In genomic region chr19:48513289-48514122, GRCh38 we compare ENCODE assay signal across 8 cellular contexts. TPM values are rescaled to one million over a fixed set of nuclear protein-coding genes. Genes with fewer than 3 reads are reported as not detected.
DNase-seq lines count a peak whose midpoint lies in the region; ATAC-seq and TF ChIP-seq lines count a peak whose summit lies in the region.

No MANE protein-coding gene starts in this region.

- H3K4me3 ChIP-seq in HCT116 (replicated peaks in 1 of 2; ENCODE audit: low read depth in 1 of 2, low read length in 2 of 2) (peak overlapping the region; percentile 62 to 75), liver (ENCODE audit: low read depth in 1 of 3, low read length in 3 of 3) (peak overlapping the region in 2 of 3 donors; percentile 51 to 58)

- ATAC-seq in HCT116 (peak; percentile 91), GM18517 (IDR thresholded peaks at IDR 0.05; ENCODE audit: unreplicated experiment) (no peak)
- peak; percentile 81 for ATAC-seq in activated CD4-positive, alpha-beta T cell treated with anti-CD3 and anti-CD28 coated beads for 36 hours

- no peaks in the 10 kb centered on the region for H3K9me2 ChIP-seq in HCT116 (ENCODE audit: insufficient read depth)

- TF ChIP-seq RAD21 in HCT116 (IDR thresholded peaks at IDR 0.05; ENCODE audit: low read depth) (no peak), liver (IDR thresholded peaks at IDR 0.05) (no peak)

- peaks cover 2 to 32% of the 10 kb centered on the region in 2 experiments; a peak in 2 of 4 replicates for H3K4me1 ChIP-seq in HCT116 (ENCODE audit: control insufficient read depth in 1 of 2, insufficient read depth in 2 of 2, low read length in 2 of 2)
- peaks cover 0 to 9% (median 1%) of the 10 kb centered on the region in 4 donors for H3K4me1 ChIP-seq in liver (ENCODE audit: control insufficient read depth in 4 of 4, insufficient read depth in 4 of 4, low read length in 3 of 4)

- H3K4me3 Mint-ChIP-seq in activated CD4-positive, alpha-beta T cell treated with anti-CD3 and anti-CD28 coated beads for 36 hours, result no peak overlapping the region

- H3K9me3 Mint-ChIP-seq in activated CD4-positive, alpha-beta T cell treated with anti-CD3 and anti-CD28 coated beads for 36 hours (ENCODE audit: low read depth), result no peaks in the 10 kb centered on the region

- CTCF ChIA-PET in HCT116 (lab: Charles Lee), result interaction anchor here (1.1 kb wide), 1 partner anchor 71 kb away, joined by 6 read pairs; no protein-coding TSS in a partner anchor
- CTCF ChIA-PET in activated CD4-positive, alpha-beta T cell treated with anti-CD3 and anti-CD28 coated beads for 36 hours (lab: Charles Lee), result interaction anchor here (1.0 to 1.3 kb wide), 3 partner anchors 24 to 140 kb away, joined by 3 to 4 read pairs (median 4); no protein-coding TSS in a partner anchor

- no peaks in the 10 kb centered on the region for H3K9me3 ChIP-seq in HCT116 (ENCODE audit: control insufficient read depth in 1 of 2, insufficient read depth in 1 of 2, low read depth in 1 of 2, low read length in 2 of 2)
- no peaks in the 10 kb centered on the region for H3K9me3 ChIP-seq in liver (ENCODE audit: control insufficient read depth in 4 of 4, low read length in 3 of 4)

- intact Hi-C loops in HCT116 (cut with micrococcal nuclease), result no loop called here
- intact Hi-C loops in activated CD4-positive, alpha-beta T cell treated with anti-CD3 and anti-CD28 coated beads for 36 hours (cut with DNase I, micrococcal nuclease), result loop anchor here (1.0 to 10.0 kb wide), 6 partner anchors 68 to 341 kb away; partner anchors contain the start of genes GRWD1 (in 1 of the 2), HSD17B14 (in 1 of the 2), IZUMO1 (in 1 of the 2) and LIG1 (in 1 of the 2)

- H3K27ac ChIP-seq in HCT116 (ENCODE audit: low read depth, low read length) (peak overlapping the region; percentile 30; the same call in 1 of the 2 replicates), liver (ENCODE audit: low read depth in 1 of 2, low read length in 2 of 2) (no peak overlapping the region)

- TF ChIP-seq POLR2A in HCT116 (IDR thresholded peaks at IDR 0.05; ENCODE audit: borderline replicate concordance, extremely low read depth, insufficient read depth, insufficient read length), result no peak

- peak overlapping the region; percentile 65 for H2AFZ ChIP-seq in HCT116 (ENCODE audit: low read depth, low read length, poor library complexity, severe bottlenecking)

- H3K27me3 Mint-ChIP-seq in activated CD4-positive, alpha-beta T cell treated with anti-CD3 and anti-CD28 coated beads for 36 hours, result no peaks in the 10 kb centered on the region

- H3K79me2 ChIP-seq in HCT116 (ENCODE audit: insufficient read depth, low read length), result no peaks in the 10 kb centered on the region

- H3K36me3 Mint-ChIP-seq in activated CD4-positive, alpha-beta T cell treated with anti-CD3 and anti-CD28 coated beads for 36 hours (ENCODE audit: low read depth), result no peaks in the 10 kb centered on the region

- 3% methylated on average over 54 of the region's 54 CpGs for WGBS in liver

- TF ChIP-seq CTCF in HCT116 (IDR thresholded peaks at IDR 0.05 in 2 of 3, conservative IDR thresholded peaks at IDR 0.05 in 1 of 3; ENCODE audit: borderline replicate concordance in 1 of 3, insufficient read depth in 1 of 3, low read depth in 2 of 3, low read length in 2 of 3), result no peak
- TF ChIP-seq CTCF in liver (IDR thresholded peaks at IDR 0.05; ENCODE audit: low read depth, low read length, missing input control), result no peak

- no peaks in the 10 kb centered on the region for H4K20me1 ChIP-seq in HCT116 (ENCODE audit: insufficient read depth)

- H3K4me1 Mint-ChIP-seq in activated CD4-positive, alpha-beta T cell treated with anti-CD3 and anti-CD28 coated beads for 36 hours, result peaks cover 8% of the 10 kb centered on the region

- H3K4me2 ChIP-seq in HCT116 (ENCODE audit: low read length), result peak overlapping the region; percentile 100

- POLR2A ChIA-PET in HCT116 (lab: Charles Lee), result interaction anchor here (0.8 to 1.5 kb wide), 6 partner anchors 11 to 95 kb away, joined by 3 to 7 read pairs (median 5); no protein-coding TSS in a partner anchor
- POLR2A ChIA-PET in activated CD4-positive, alpha-beta T cell treated with anti-CD3 and anti-CD28 coated beads for 36 hours (lab: Charles Lee), result no interaction called here

- peak overlapping the region; percentile 30 for H3K27ac Mint-ChIP-seq in activated CD4-positive, alpha-beta T cell treated with anti-CD3 and anti-CD28 coated beads for 36 hours

- H3K27me3 ChIP-seq in HCT116 (ENCODE audit: insufficient read depth, low read length) (no peaks in the 10 kb centered on the region), liver (ENCODE audit: control insufficient read depth in 4 of 4, insufficient read depth in 4 of 4, low read length in 3 of 4) (peaks cover 0 to 8% (median 2%) of the 10 kb centered on the region in 4 donors)

- H3K36me3 ChIP-seq in HCT116 (ENCODE audit: control insufficient read depth in 1 of 2, insufficient read depth in 2 of 2, low read length in 2 of 2) (no peaks in the 10 kb centered on the region), liver (ENCODE audit: control insufficient read depth in 4 of 4, insufficient read depth in 3 of 4, low read depth in 1 of 4, low read length in 3 of 4) (no peaks in the 10 kb centered on the region)

- DNase-seq in CMK (ENCODE audit: low read depth), result peak; percentile 66
- peak; percentile 69 for DNase-seq in HCT116 (ENCODE audit: low read depth, low spot score)
- DNase-seq in NCI-H460 (ENCODE audit: extremely low read depth, low read depth), result peak; percentile 56
- DNase-seq in activated CD4-positive, alpha-beta T cell treated with anti-CD3 and anti-CD28 coated beads for 36 hours, result peak; percentile 86
- peak; percentile 38 for DNase-seq in dedifferentiated amniotic fluid mesenchymal stem cell (ENCODE audit: extremely low spot score)
- peak; percentile 66 to 76 for DNase-seq in stimulated activated CD4-positive, alpha-beta T cell treated with anti-CD3 and anti-CD28 coated beads, Interleukin-4, amount 100 ng/mL, for 4 hours

- peak overlapping the region; percentile 65 for H3K9ac ChIP-seq in HCT116 (ENCODE audit: low read length)
- H3K9ac ChIP-seq in liver (ENCODE audit: low read depth in 1 of 2, low read length in 2 of 2), result no peak overlapping the region

- TSS peak; percentile 54 for BruUV-seq in HCT116 (replicated peaks; lab: Mats Ljungman, UMichigan)

- RAD21 ChIA-PET in HCT116 (lab: Charles Lee; ENCODE audit: low non-redundant PET in 1 of 2, low total read pairs in 2 of 2, uncharacterized antibody in 2 of 2, unreplicated experiment in 2 of 2), result interaction anchor here in 1 of 2 experiments (1.1 kb wide), 1 partner anchor 71 kb away, joined by 4 read pairs; no protein-coding TSS in a partner anchor

TF ChIP-seq in HCT116, 20 proteins besides CTCF, POLR2A, EP300 and RAD21 (continues in another document):
- TF ChIP-seq FOSL1 (IDR thresholded peaks at IDR 0.05; ENCODE audit: low read depth) (no peak), ZFX (IDR thresholded peaks at IDR 0.05) (peak; percentile 36; the same call in 1 of the 2 replicates), EZH2phosphoT487 (IDR thresholded peaks at IDR 0.05; ENCODE audit: borderline replicate concordance) (no peak), POLR2AphosphoS5 (IDR thresholded peaks at IDR 0.05; ENCODE audit: low read depth, low read length) (peak; percentile 61), MAX (IDR thresholded peaks at IDR 0.05) (no peak; the same call in 1 of the 2 replicates), ELF1 (IDR thresholded peaks at IDR 0.05; ENCODE audit: borderline replicate concordance, low read depth) (no peak; the same call in 1 of the 2 replicates)

TF ChIP-seq in liver, 16 proteins besides CTCF, POLR2A, EP300 and RAD21:
- TF ChIP-seq JUND (IDR thresholded peaks at IDR 0.05) (no peak), FOXA1 (IDR thresholded peaks at IDR 0.05) (no peak), SP1 (IDR thresholded peaks at IDR 0.05) (no peak), YY1 (IDR thresholded peaks at IDR 0.05) (no peak), TAF1 (conservative IDR thresholded peaks at IDR 0.05) (no peak), HNF4A (conservative IDR thresholded peaks at IDR 0.05) (no peak), RXRA (IDR thresholded peaks at IDR 0.05) (no peak)

RNA-seq across cellular contexts. Expression of gene LMTK3, which starts 1.9 kb away (rescaled TPM):
- 19.9 TPM for total RNA-seq in HCT116 (2021; ENCODE audit: unreplicated experiment)
- polyA plus RNA-seq in HCT116 (2012), result 8.9 and 12.1 TPM in 2 replicates
- 0.05 TPM in 1 of 2 replicates, not detected in the other for total RNA-seq in NCI-H460 (2014; rRNA removed; shearing (Covaris generic))
- polyA plus RNA-seq in NCI-H460 (2014; cell fraction: nucleus; rRNA removed), result not detected in 2 replicates
- total RNA-seq in activated CD4-positive, alpha-beta T cell treated with anti-CD3 and anti-CD28 coated beads for 36 hours, result 1 to 10 TPM; 3.9 to 4.5 TPM
- under 1 TPM in 1 of 2 donors, not detected in 1; 0.08 TPM for total RNA-seq in liver
- under 1 TPM in 1 of 2 donors, not detected in 1; 0.08 TPM for polyA plus RNA-seq in liver

RNA-seq across cellular contexts. Expression of gene SULT2B1, which starts 38.5 kb away (rescaled TPM):
- 4.8 TPM for total RNA-seq in HCT116 (2021; ENCODE audit: unreplicated experiment)
- polyA plus RNA-seq in HCT116 (2012), result 7.1 and 8.1 TPM in 2 replicates
- 0.12 TPM in 1 of 2 replicates, not detected in the other for total RNA-seq in NCI-H460 (2014; rRNA removed; shearing (Covaris generic))
- polyA plus RNA-seq in NCI-H460 (2014; cell fraction: nucleus; rRNA removed), result not detected in 2 replicates
- total RNA-seq in activated CD4-positive, alpha-beta T cell treated with anti-CD3 and anti-CD28 coated beads for 36 hours, result not detected
- not detected for total RNA-seq in liver
- under 1 TPM; 0.14 to 0.24 TPM for polyA plus RNA-seq in liver

RNA-seq across cellular contexts. Expression of gene CYTH2, which starts 44.3 kb away (rescaled TPM):
- total RNA-seq in HCT116 (2021; ENCODE audit: unreplicated experiment) (75.3 TPM), liver (10 to 100 TPM; 13.1 to 16.9 TPM)
- polyA plus RNA-seq in HCT116 (2012), result 49.9 and 58.4 TPM in 2 replicates
- total RNA-seq in NCI-H460 (2014; rRNA removed; shearing (Covaris generic)), result 22.2 and 26.3 TPM in 2 replicates
- 62.1 and 70.4 TPM in 2 replicates for polyA plus RNA-seq in NCI-H460 (2014; cell fraction: nucleus; rRNA removed)
- 10 to 100 TPM; 22.5 to 24.2 TPM for total RNA-seq in activated CD4-positive, alpha-beta T cell treated with anti-CD3 and anti-CD28 coated beads for 36 hours
- polyA plus RNA-seq in liver, result 10 to 100 TPM; 13.0 to 13.2 TPM

RNA-seq across cellular contexts. Expression of gene KCNJ14, which starts 58.1 kb away (rescaled TPM):
- total RNA-seq in HCT116 (2021; ENCODE audit: unreplicated experiment) (2.5 TPM), liver (under 1 TPM; 0.23 to 0.92 TPM)
- 1.1 and 1.6 TPM in 2 replicates for polyA plus RNA-seq in HCT116 (2012)
- total RNA-seq in NCI-H460 (2014; rRNA removed; shearing (Covaris generic)), result 1.8 and 2.0 TPM in 2 replicates
- 2.3 and 2.9 TPM in 2 replicates for polyA plus RNA-seq in NCI-H460 (2014; cell fraction: nucleus; rRNA removed)
- total RNA-seq in activated CD4-positive, alpha-beta T cell treated with anti-CD3 and anti-CD28 coated beads for 36 hours, result 1 to 10 TPM in 1 of 2 experiments, under 1 TPM in 1; 0.86 to 1.1 TPM
- polyA plus RNA-seq in liver, result under 1 TPM; 0.06 to 0.12 TPM
